8 cellular contexts compared by ENCODE assay signal in the genomic region with DNA sequence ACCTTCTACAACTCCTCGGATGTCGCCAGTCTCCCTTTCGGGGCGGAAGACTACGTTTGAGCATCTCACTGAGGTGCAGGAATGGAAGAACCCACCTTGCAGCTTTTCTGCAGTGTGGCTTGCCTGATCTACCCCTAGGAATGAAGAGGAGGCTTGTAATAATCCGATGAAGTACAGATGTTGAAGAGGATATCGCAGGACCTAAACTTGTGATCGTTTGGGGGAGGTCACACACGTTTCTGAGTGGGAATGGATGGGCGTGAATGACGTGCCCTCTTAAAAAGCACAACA. TPM values are rescaled to one million over a fixed set of nuclear protein-coding genes. Genes with fewer than 3 reads are reported as not detected.
DNase-seq lines count a peak whose midpoint lies in the region; ATAC-seq, FAIRE-seq and TF ChIP-seq lines count a peak whose summit lies in the region.

No MANE protein-coding gene starts in this region.

- peak overlapping the region; percentile 98 for H3K18ac ChIP-seq in trophoblast cell (ENCODE audit: low read length)

- H2BK12ac ChIP-seq in trophoblast cell (ENCODE audit: low read length) = no peak overlapping the region

- H3K79me2 ChIP-seq in ACC112 (ENCODE audit: control insufficient read depth, insufficient read depth, low read length, unreplicated experiment) (peaks cover 51% of the 10 kb centered on the region), trophoblast cell (ENCODE audit: control insufficient read depth, insufficient read depth, low read length, poor library complexity) (peaks cover 15% of the 10 kb centered on the region)

- H4K8ac ChIP-seq in trophoblast cell (ENCODE audit: low read depth, low read length) = peak overlapping the region; percentile 84

- H4K12ac ChIP-seq in trophoblast cell (ENCODE audit: low read depth, low read length) = peak overlapping the region; percentile 68

- H3K27ac ChIP-seq in ACC112 (ENCODE audit: low read depth, low read length) (peak overlapping the region; percentile 63; the same call in 1 of the 2 replicates), trophoblast cell (ENCODE audit: low read depth, low read length) (peak overlapping the region; percentile 100)

- H3K4me3 ChIP-seq in ACC112 (ENCODE audit: low read depth, low read length) (peak overlapping the region; percentile 90), epithelial cell of esophagus (ENCODE audit: low read length) (peak overlapping the region; percentile 75), trophoblast cell (ENCODE audit: low read depth, low read length) (peak overlapping the region; percentile 95)

- no peaks in the 10 kb centered on the region for H3K9me3 ChIP-seq in trophoblast cell (ENCODE audit: insufficient read depth, low read depth, low read length)

- H2AFZ ChIP-seq in ACC112 (ENCODE audit: low read length, unreplicated experiment) (peak overlapping the region; percentile 72), trophoblast cell (ENCODE audit: insufficient read depth, low read length, poor library complexity) (peak overlapping the region; percentile 98)

- no peak overlapping the region for H3K23ac ChIP-seq in trophoblast cell (ENCODE audit: low read length)

- H4K91ac ChIP-seq in trophoblast cell (ENCODE audit: low read depth, low read length) = peak overlapping the region; percentile 89

- H3K36me3 ChIP-seq in ACC112 (ENCODE audit: insufficient read depth, low read length) (no peaks in the 10 kb centered on the region), trophoblast cell (ENCODE audit: control insufficient read depth in 1 of 2, insufficient read depth in 2 of 2, low read length in 2 of 2) (no peaks in the 10 kb centered on the region)

- peak overlapping the region; percentile 98 for H3K14ac ChIP-seq in trophoblast cell (ENCODE audit: low read length)

- peak overlapping the region; percentile 69 for H2BK120ac ChIP-seq in trophoblast cell (ENCODE audit: insufficient read depth, low read length, poor library complexity)

- H3K79me1 ChIP-seq in trophoblast cell (ENCODE audit: low read length) = peaks cover 20% of the 10 kb centered on the region

- peaks cover 18% of the 10 kb centered on the region for H3K4me1 ChIP-seq in ACC112 (ENCODE audit: control insufficient read depth, insufficient read depth, low read length, unreplicated experiment)
- H3K4me1 ChIP-seq in trophoblast cell (ENCODE audit: control insufficient read depth in 1 of 2, insufficient read depth in 2 of 2, low read length in 2 of 2) = peaks cover 3 to 11% of the 10 kb centered on the region in 2 experiments

- H2BK5ac ChIP-seq in trophoblast cell (ENCODE audit: low read depth, low read length, poor library complexity) = peak overlapping the region; percentile 85

- H3K9ac ChIP-seq in trophoblast cell (ENCODE audit: low read length) = peak overlapping the region; percentile 87

- DNase-seq in SK-MEL-5 (ENCODE audit: low read depth, low spot score) (peak; percentile 11), epithelial cell of esophagus (ENCODE audit: low read depth) (no peak), trophoblast cell (peak in 1 of 2 donors; percentile 33), D721Med (ENCODE audit: insufficient read length, low spot score) (no peak), frontal cortex (ENCODE audit: low spot score in 2 of 2) (no peak)

- ATAC-seq in GM21447 (IDR thresholded peaks at IDR 0.05; ENCODE audit: unreplicated experiment) (peak; percentile 2), GM21367 (IDR thresholded peaks at IDR 0.05; ENCODE audit: unreplicated experiment) (no peak)

- no CpG with 5 or more reads among the region's 11 CpGs for WGBS in trophoblast cell (ENCODE audit: extremely low coverage, insufficient coverage, insufficient read length)

- H2AK5ac ChIP-seq in trophoblast cell (ENCODE audit: low read length) = no peak overlapping the region

- H3K4ac ChIP-seq in trophoblast cell (ENCODE audit: low read depth, low read length) = peak overlapping the region; percentile 85

- no peak for FAIRE-seq in D721Med (lab: Jason Lieb, UNC)
- no peak for FAIRE-seq in frontal cortex (lab: Jason Lieb, UNC)

- in situ Hi-C loops in SK-MEL-5 (cut with HindIII; ENCODE audit: low pct_unique_long_range_greater_than_20kb, low sequenced_read_pairs) = no loop called here

- H3K4me2 ChIP-seq in trophoblast cell (ENCODE audit: low read length) = peak overlapping the region; percentile 99

- TF ChIP-seq CTCF in epithelial cell of esophagus (IDR thresholded peaks at IDR 0.05; ENCODE audit: insufficient read depth, low read depth, low read length, missing control alignments) = no peak
- no peak for TF ChIP-seq CTCF in D721Med (IDR thresholded peaks at IDR 0.05; ENCODE audit: insufficient read depth, missing control alignments)

- H3K27me3 ChIP-seq in ACC112 (ENCODE audit: insufficient read depth, low read length) (no peaks in the 10 kb centered on the region), trophoblast cell (ENCODE audit: insufficient read depth, low read length) (no peaks in the 10 kb centered on the region)

RNA-seq across cellular contexts. Expression of a gene that starts 0.5 kb away (rescaled TPM):
- total RNA-seq in SK-MEL-5 (2014; rRNA removed; shearing (Covaris generic)) = 32.3 and 32.8 TPM in 2 replicates
- 12.5 and 18.6 TPM in 2 replicates for polyA plus RNA-seq in SK-MEL-5 (2015; cell fraction: cytosol; rRNA removed)
- 13.8 and 24.9 TPM in 2 replicates for polyA plus RNA-seq in SK-MEL-5 (2015; cell fraction: nucleus; rRNA removed)
- 145 and 152 TPM in 2 replicates for polyA plus RNA-seq in trophoblast cell (2013)
- total RNA-seq in frontal cortex = 129 TPM
